In the genomic region with DNA sequence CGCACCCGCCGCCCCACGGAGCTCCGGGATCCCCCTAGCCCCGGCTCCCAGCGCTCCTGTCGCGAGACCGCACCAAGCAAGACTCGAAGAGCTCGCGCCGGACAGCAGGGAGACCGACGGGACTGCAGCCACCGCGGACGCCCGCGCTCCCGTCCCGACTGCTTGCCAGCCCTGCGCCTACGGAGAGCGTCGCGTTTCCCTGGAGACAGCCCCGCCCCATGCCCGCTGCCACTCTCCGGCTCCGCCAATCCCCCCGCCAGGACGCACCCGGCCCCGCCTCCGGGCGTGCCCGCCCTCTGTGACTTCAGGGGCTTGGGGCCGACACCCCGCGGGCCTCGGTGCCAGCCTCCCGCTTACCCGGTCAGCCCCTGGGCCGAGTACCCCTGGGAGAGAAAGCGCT, we compare ENCODE assay signal across 8 cellular contexts. TPM values are rescaled to one million over a fixed set of nuclear protein-coding genes. Genes with fewer than 3 reads are reported as not detected.
DNase-seq lines count a peak whose midpoint lies in the region; ATAC-seq, FAIRE-seq and TF ChIP-seq lines count a peak whose summit lies in the region.

A gene with protein sequence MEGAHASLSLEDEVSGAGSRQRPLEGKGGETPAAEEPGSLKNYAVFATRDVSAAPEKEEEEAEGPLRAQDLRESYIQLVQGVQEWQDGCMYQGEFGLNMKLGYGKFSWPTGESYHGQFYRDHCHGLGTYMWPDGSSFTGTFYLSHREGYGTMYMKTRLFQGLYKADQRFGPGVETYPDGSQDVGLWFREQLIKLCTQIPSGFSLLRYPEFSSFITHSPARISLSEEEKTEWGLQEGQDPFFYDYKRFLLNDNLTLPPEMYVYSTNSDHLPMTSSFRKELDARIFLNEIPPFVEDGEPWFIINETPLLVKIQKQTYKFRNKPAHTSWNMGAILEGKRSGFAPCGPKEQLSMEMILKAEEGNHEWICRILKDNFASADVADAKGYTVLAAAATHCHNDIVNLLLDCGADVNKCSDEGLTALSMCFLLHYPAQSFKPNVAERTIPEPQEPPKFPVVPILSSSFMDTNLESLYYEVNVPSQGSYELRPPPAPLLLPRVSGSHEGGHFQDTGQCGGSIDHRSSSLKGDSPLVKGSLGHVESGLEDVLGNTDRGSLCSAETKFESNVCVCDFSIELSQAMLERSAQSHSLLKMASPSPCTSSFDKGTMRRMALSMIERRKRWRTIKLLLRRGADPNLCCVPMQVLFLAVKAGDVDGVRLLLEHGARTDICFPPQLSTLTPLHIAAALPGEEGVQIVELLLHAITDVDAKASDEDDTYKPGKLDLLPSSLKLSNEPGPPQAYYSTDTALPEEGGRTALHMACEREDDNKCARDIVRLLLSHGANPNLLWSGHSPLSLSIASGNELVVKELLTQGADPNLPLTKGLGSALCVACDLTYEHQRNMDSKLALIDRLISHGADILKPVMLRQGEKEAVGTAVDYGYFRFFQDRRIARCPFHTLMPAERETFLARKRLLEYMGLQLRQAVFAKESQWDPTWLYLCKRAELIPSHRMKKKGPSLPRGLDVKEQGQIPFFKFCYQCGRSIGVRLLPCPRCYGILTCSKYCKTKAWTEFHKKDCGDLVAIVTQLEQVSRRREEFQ (minus strand): TSS at position 181 of the 400 bp plus-strand sequence. CDS start 653 bp downstream, outside the sequence.

- H3F3A ChIP-seq in DOHH2 (ENCODE audit: control insufficient read depth, insufficient read depth) = peaks cover 11% of the 10 kb centered on the region

- no peaks in the 10 kb centered on the region for H3K27me3 Mint-ChIP-seq in activated naive CD8-positive, alpha-beta T cell treated with anti-CD3 and anti-CD28 coated beads, Interleukin-2, amount 10 ng/mL, durations not matched to agents 7 days and 5 days

- DNase-seq in RPMI7951 (ENCODE audit: low read depth) = peak; percentile 39
- DNase-seq in activated naive CD8-positive, alpha-beta T cell treated with anti-CD3 and anti-CD28 coated beads, Interleukin-2, amount 10 ng/mL, durations not matched to agents 7 days and 5 days = peak; percentile 80
- DNase-seq in cardiac muscle cell (ENCODE audit: low read depth in 1 of 2, low spot score in 1 of 2) = peak; percentile 82 to 88
- DNase-seq in pancreas = peak; percentile 60 to 89 (median 74)
- no peak for DNase-seq in SKM-1 (lab: John Stamatoyannopoulos, UW; ENCODE audit: unreplicated experiment)
- no peak for DNase-seq in pons (ENCODE audit: low spot score)

- H3K36me3 ChIP-seq in DOHH2 (ENCODE audit: control insufficient read depth, low read length) = peaks cover 80% of the 10 kb centered on the region
- no peaks in the 10 kb centered on the region for H3K36me3 ChIP-seq in cardiac muscle cell
- H3K36me3 ChIP-seq in pancreas = no peaks in the 10 kb centered on the region

- H3K27ac ChIP-seq in DOHH2 (ENCODE audit: low read depth, low read length) = no peak within 1 kb of the TSS; the same call in 1 of the 2 replicates
- H3K27ac ChIP-seq in cardiac muscle cell = no peak within 1 kb of the TSS
- no peak within 1 kb of the TSS for H3K27ac ChIP-seq in pancreas

- TF ChIP-seq CTCF in DOHH2 (IDR thresholded peaks at IDR 0.05; ENCODE audit: low read depth, low read length, poor library complexity, severe bottlenecking) (no peak), cardiac muscle cell (IDR thresholded peaks at IDR 0.05; ENCODE audit: low read depth, low read length) (no peak), pancreas (IDR thresholded peaks at IDR 0.05) (no peak)

- peaks cover 41% of the 10 kb centered on the region for H3K4me1 ChIP-seq in DOHH2 (ENCODE audit: control insufficient read depth, low read length)
- peaks cover 5% of the 10 kb centered on the region for H3K4me1 ChIP-seq in cardiac muscle cell (ENCODE audit: low read depth)
- peaks cover 15 to 19% (median 17%) of the 10 kb centered on the region in 3 donors for H3K4me1 ChIP-seq in pancreas

- peak within 1 kb of the TSS; percentile 93 for H3K4me3 ChIP-seq in DOHH2 (ENCODE audit: low read length)
- peak within 1 kb of the TSS; percentile 27 for H3K4me3 ChIP-seq in cardiac muscle cell
- H3K4me3 ChIP-seq in pancreas = peak within 1 kb of the TSS in 3 of 4 donors; percentile 18 to 46 (median 31)

- peaks cover 93% of the 10 kb centered on the region for H3K79me2 ChIP-seq in DOHH2 (ENCODE audit: control insufficient read depth, low read length)

- H3K4me3 Mint-ChIP-seq in activated naive CD8-positive, alpha-beta T cell treated with anti-CD3 and anti-CD28 coated beads, Interleukin-2, amount 10 ng/mL, durations not matched to agents 7 days and 5 days = peak within 1 kb of the TSS; percentile 83

- H3K4me2 ChIP-seq in DOHH2 (ENCODE audit: low read length) = peak within 1 kb of the TSS; percentile 71

- no peaks in the 10 kb centered on the region for H3K9me2 ChIP-seq in DOHH2 (replicated peaks; ENCODE audit: control insufficient read depth, low read length)

- intact Hi-C loops in pancreas (cut with DNase I) = no loop called here

- no peak for ATAC-seq in activated naive CD8-positive, alpha-beta T cell treated with anti-CD3 and anti-CD28 coated beads, Interleukin-2, amount 10 ng/mL, durations not matched to agents 7 days and 5 days (ENCODE audit: low read depth)
- peak in 3 of 4 donors; percentile 20 to 23 (median 23) for ATAC-seq in pancreas
- no peak for ATAC-seq in HG03108 (IDR thresholded peaks at IDR 0.05; ENCODE audit: unreplicated experiment)

- peaks cover 12% of the 10 kb centered on the region for H3K36me3 Mint-ChIP-seq in activated naive CD8-positive, alpha-beta T cell treated with anti-CD3 and anti-CD28 coated beads, Interleukin-2, amount 10 ng/mL, durations not matched to agents 7 days and 5 days

- H3K4me1 Mint-ChIP-seq in activated naive CD8-positive, alpha-beta T cell treated with anti-CD3 and anti-CD28 coated beads, Interleukin-2, amount 10 ng/mL, durations not matched to agents 7 days and 5 days = peaks cover 36% of the 10 kb centered on the region

- POLR2A ChIA-PET in activated naive CD8-positive, alpha-beta T cell treated with anti-CD3 and anti-CD28 coated beads, Interleukin-2, amount 10 ng/mL, durations not matched to agents 7 days and 5 days (lab: Charles Lee) = interaction anchor here (0.9 to 2.8 kb wide), 2 partner anchors 8 to 28 kb away, joined by 3 to 16 read pairs; a partner anchor contains a TSS

- H3K9me3 ChIP-seq in DOHH2 (ENCODE audit: control insufficient read depth, insufficient read depth, low read length) = no peaks in the 10 kb centered on the region
- H3K9me3 ChIP-seq in cardiac muscle cell (ENCODE audit: low read depth) = no peaks in the 10 kb centered on the region
- no peaks in the 10 kb centered on the region for H3K9me3 ChIP-seq in pancreas

- WGBS in pancreas, 2 donors = 6 to 10% methylated on average over 17 to 47 of the region's 47 CpGs

- H3K27me3 ChIP-seq in DOHH2 (ENCODE audit: control insufficient read depth, low read length) (no peaks in the 10 kb centered on the region), cardiac muscle cell (no peaks in the 10 kb centered on the region), pancreas (no peaks in the 10 kb centered on the region)

- H3K27ac Mint-ChIP-seq in activated naive CD8-positive, alpha-beta T cell treated with anti-CD3 and anti-CD28 coated beads, Interleukin-2, amount 10 ng/mL, durations not matched to agents 7 days and 5 days = peak within 1 kb of the TSS; percentile 24

- no peaks in the 10 kb centered on the region for H3K9me3 Mint-ChIP-seq in activated naive CD8-positive, alpha-beta T cell treated with anti-CD3 and anti-CD28 coated beads, Interleukin-2, amount 10 ng/mL, durations not matched to agents 7 days and 5 days

- no peaks in the 10 kb centered on the region for H4K20me1 ChIP-seq in DOHH2 (ENCODE audit: control insufficient read depth, insufficient read depth, low read depth, low read length)

- FAIRE-seq in pancreas (lab: Jason Lieb, UNC) = no peak

RNA-seq across cellular contexts. Expression of the gene that starts here (rescaled TPM):
- total RNA-seq in RPMI7951 (2014; rRNA removed; shearing (Covaris generic)) = 3.6 and 4.0 TPM in 2 replicates
- 10 to 100 TPM; 50.9 to 53.2 TPM for total RNA-seq in activated naive CD8-positive, alpha-beta T cell treated with anti-CD3 and anti-CD28 coated beads, Interleukin-2, amount 10 ng/mL, durations not matched to agents 7 days and 5 days
- total RNA-seq in cardiac muscle cell (6.9 and 10.8 TPM in 2 replicates), pancreas (10 to 100 TPM in 4 of 6 donors, 1 to 10 TPM in 2; 6.9 to 11.8 (median 10.3) TPM)
- polyA plus RNA-seq in cardiac muscle cell (7.6 and 10.1 TPM in 2 replicates), pancreas (10 to 100 TPM; 11.3 to 20.1 TPM)

Comparison
In these comparisons a context has a peak if more than half of its experiments do, and no peak if none do; other contexts are left out.
1. H3K4me3 ChIP-seq: peak in every context shown above with its lines; median percentile 93 in DOHH2; 31 in pancreas; 27 in cardiac muscle cell.
2. DNase-seq: peak in RPMI7951 (single experiment), activated naive CD8-positive, alpha-beta T cell treated with anti-CD3 and anti-CD28 coated beads, Interleukin-2, amount 10 ng/mL, durations not matched to agents 7 days and 5 days (single experiment), cardiac muscle cell (2 of 2) and pancreas (6 of 6); none in SKM-1 (single experiment) and pons (single experiment).
3. ATAC-seq: peak in pancreas (3 of 4); none in activated naive CD8-positive, alpha-beta T cell treated with anti-CD3 and anti-CD28 coated beads, Interleukin-2, amount 10 ng/mL, durations not matched to agents 7 days and 5 days (single experiment) and HG03108 (single experiment).